ENCODE assay signal across 8 cellular contexts in the genomic region with DNA sequence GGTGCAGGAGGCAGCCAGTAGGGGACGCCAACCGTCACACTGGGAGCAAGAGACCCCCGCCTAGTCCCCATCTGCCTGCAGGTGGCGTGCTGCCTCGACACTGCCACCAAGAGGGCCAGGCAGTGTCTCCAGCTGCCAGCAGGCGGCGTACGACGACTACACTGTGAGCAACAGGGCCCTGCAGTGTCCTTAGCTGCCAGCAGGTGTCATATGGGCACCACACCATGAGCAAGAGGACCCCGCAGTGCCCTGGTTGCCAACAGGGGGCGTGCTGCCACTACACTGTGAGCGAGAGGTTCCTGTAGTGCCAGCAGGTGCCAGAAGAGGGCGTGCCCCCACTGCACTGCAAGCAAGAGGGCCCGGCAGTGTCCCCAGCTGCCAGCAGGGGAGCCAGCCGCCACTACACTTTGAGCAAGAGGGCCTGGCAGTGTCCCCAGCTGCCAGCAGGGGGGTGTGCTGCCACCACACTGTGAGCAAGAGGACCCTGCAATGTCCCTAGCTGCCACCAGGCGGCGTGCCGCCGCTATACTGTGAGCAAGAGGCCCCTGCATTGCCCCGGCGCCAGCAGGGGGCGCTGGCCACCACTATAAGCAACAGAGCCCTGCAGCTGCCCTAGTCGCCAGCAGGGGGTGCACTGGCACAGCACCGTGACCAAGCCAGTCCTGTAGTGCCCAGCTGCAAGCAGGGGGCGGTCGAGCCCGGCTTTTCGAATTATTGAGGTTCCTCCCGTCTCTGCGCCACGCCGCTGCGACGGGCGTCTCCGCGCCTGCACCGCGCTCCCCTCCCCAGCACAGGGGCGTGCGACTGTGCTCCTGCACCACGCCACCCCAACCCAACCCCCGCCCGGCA. TPM values are rescaled to one million over a fixed set of nuclear protein-coding genes. Genes with fewer than 3 reads are reported as not detected.
DNase-seq lines count a peak whose midpoint lies in the region; ATAC-seq and TF ChIP-seq lines count a peak whose summit lies in the region.
"Not testable (repeated sequence)": the region's sequence is repeated elsewhere in the genome, so short reads cannot be mapped to it uniquely, and the experiment has no call there.

No MANE protein-coding gene starts in this region.

- H3K9me3 ChIP-seq in DOHH2 (ENCODE audit: control insufficient read depth, insufficient read depth, low read length): peaks cover 27% of the 10 kb centered on the region
- not testable (repeated sequence) for H3K9me3 ChIP-seq in PC-3 (ENCODE audit: low read length)

- H3K9me3 Mint-ChIP-seq in naive thymus-derived CD8-positive, alpha-beta T cell: not testable (repeated sequence)

- TF ChIP-seq CTCF in DOHH2 (IDR thresholded peaks at IDR 0.05; ENCODE audit: low read depth, low read length, poor library complexity, severe bottlenecking): peak; percentile 92
- peak; percentile 54 for TF ChIP-seq CTCF in HL-60 (IDR thresholded peaks at IDR 0.05; ENCODE audit: insufficient read depth, low read length)
- TF ChIP-seq CTCF in PC-3 (conservative IDR thresholded peaks at IDR 0.05; ENCODE audit: low read depth, low read length): peak; percentile 71; the same call in 1 of the 2 replicates
- peak; percentile 48 for TF ChIP-seq CTCF in epithelial cell of esophagus (IDR thresholded peaks at IDR 0.05; ENCODE audit: insufficient read depth, low read depth, low read length, missing control alignments)

- H3K9me2 ChIP-seq in DOHH2 (replicated peaks; ENCODE audit: control insufficient read depth, low read length); PC-3 (replicated peaks; ENCODE audit: low read length): not testable (repeated sequence)

- peaks cover 17% of the 10 kb centered on the region for H3F3A ChIP-seq in DOHH2 (ENCODE audit: control insufficient read depth, insufficient read depth)
- not testable (repeated sequence) for H3F3A ChIP-seq in PC-3 (ENCODE audit: low read length, unreplicated experiment)

- intact Hi-C loops in PC-3 (cut with micrococcal nuclease): not testable (repeated sequence)

- not testable (repeated sequence) for H3K27me3 Mint-ChIP-seq in naive thymus-derived CD8-positive, alpha-beta T cell

- H3K36me3 ChIP-seq in DOHH2 (ENCODE audit: control insufficient read depth, low read length); PC-3 (ENCODE audit: low read depth, low read length): not testable (repeated sequence)

- not testable (repeated sequence) for H2AFZ ChIP-seq in PC-3 (ENCODE audit: low read length)

- DNase-seq in HL-60 (ENCODE audit: low read depth in 1 of 2, low spot score in 1 of 2) (peak; percentile 65 to 90), PC-3 (peak; percentile 37), epithelial cell of esophagus (ENCODE audit: low read depth) (peak; percentile 33)
- peak; percentile 96 for DNase-seq in activated CD8-positive, alpha-beta memory T cell treated with anti-CD3 and anti-CD28 coated beads, Interleukin-2, amount 50 U/mL, for 48 hours
- DNase-seq in naive thymus-derived CD8-positive, alpha-beta T cell: peak; percentile 48 to 80 (median 72)
- DNase-seq in stimulated activated CD8-positive, alpha-beta memory T cell treated with anti-CD3 and anti-CD28 coated beads, Interleukin-7, amount 100 ng/mL, for 4 hours (ENCODE audit: low read depth in 2 of 2): peak; percentile 40 to 60

- CTCF ChIA-PET in PC-3 (lab: Charles Lee): not testable (repeated sequence)

- not testable (repeated sequence) for H3K9ac ChIP-seq in PC-3 (ENCODE audit: low read length)

- peak; percentile 89 for ATAC-seq in GM21529 (IDR thresholded peaks at IDR 0.05; ENCODE audit: unreplicated experiment)
- peak; percentile 20; the same call in 1 of the 2 replicates for ATAC-seq in PC-3
- peak; percentile 56 to 87 for ATAC-seq in naive thymus-derived CD8-positive, alpha-beta T cell

- not testable (repeated sequence) for H3K4me2 ChIP-seq in DOHH2 (ENCODE audit: low read length); PC-3 (ENCODE audit: low read length)

- POLR2A ChIA-PET in PC-3 (lab: Charles Lee; ENCODE audit: unreplicated experiment); naive thymus-derived CD8-positive, alpha-beta T cell (lab: Charles Lee): not testable (repeated sequence)

- not testable (repeated sequence) for H3K27ac ChIP-seq in DOHH2 (ENCODE audit: low read depth, low read length); HL-60 (replicated peaks); PC-3 (ENCODE audit: low read length)

- BruUV-seq in PC-3 (replicated peaks; lab: Mats Ljungman, UMichigan): not testable (repeated sequence)

- peak overlapping the region in 2 of 10 donors; percentile 15 to 53 for H3K27ac Mint-ChIP-seq in naive thymus-derived CD8-positive, alpha-beta T cell

- not testable (repeated sequence) for H3K79me2 ChIP-seq in DOHH2 (ENCODE audit: control insufficient read depth, low read length); PC-3 (ENCODE audit: low read length)

- peaks cover 0 to 14% (median 4%) of the 10 kb centered on the region in 4 donors for H3K4me1 Mint-ChIP-seq in naive thymus-derived CD8-positive, alpha-beta T cell

- H3K4me3 ChIP-seq in DOHH2 (ENCODE audit: low read length); HL-60 (replicated peaks; ENCODE audit: insufficient read depth, low read length); PC-3 (ENCODE audit: low read length); epithelial cell of esophagus (ENCODE audit: low read length): not testable (repeated sequence)

- H3K4me3 Mint-ChIP-seq in naive thymus-derived CD8-positive, alpha-beta T cell: not testable (repeated sequence)

- H3K27me3 ChIP-seq in DOHH2 (ENCODE audit: control insufficient read depth, low read length); HL-60 (ENCODE audit: insufficient read depth, poor library complexity, severe bottlenecking); PC-3 (ENCODE audit: low read length): not testable (repeated sequence)

- H3K4me1 ChIP-seq in DOHH2 (ENCODE audit: control insufficient read depth, low read length); PC-3 (ENCODE audit: insufficient read depth, low read length): not testable (repeated sequence)

- H4K20me1 ChIP-seq in DOHH2 (ENCODE audit: control insufficient read depth, insufficient read depth, low read depth, low read length); PC-3 (ENCODE audit: low read length): not testable (repeated sequence)

- H3K36me3 Mint-ChIP-seq in naive thymus-derived CD8-positive, alpha-beta T cell: not testable (repeated sequence)

RNA-seq across cellular contexts. Expression of a gene that starts 30.3 kb away (rescaled TPM):
- 45.7 and 57.8 TPM in 2 replicates for total RNA-seq in PC-3 (2014; rRNA removed)
- 100 to 1,000 TPM; 229 to 231 TPM for total RNA-seq in naive thymus-derived CD8-positive, alpha-beta T cell
- polyA plus RNA-seq in naive thymus-derived CD8-positive, alpha-beta T cell: 10 to 100 TPM; 63.1 to 80.2 (median 74.4) TPM

Comparison
In these comparisons a context has a peak if more than half of its experiments do, and no peak if none do; other contexts are left out.
1. ATAC-seq: peak in every context shown above with its lines; median percentile 89 in GM21529; 72 in naive thymus-derived CD8-positive, alpha-beta T cell; 20 in PC-3.
2. DNase-seq: peak in every context shown above with its lines; median percentile 96 in activated CD8-positive, alpha-beta memory T cell treated with anti-CD3 and anti-CD28 coated beads, Interleukin-2, amount 50 U/mL, for 48 hours; 78 in HL-60; 72 in naive thymus-derived CD8-positive, alpha-beta T cell; 50 in stimulated activated CD8-positive, alpha-beta memory T cell treated with anti-CD3 and anti-CD28 coated beads, Interleukin-7, amount 100 ng/mL, for 4 hours; 37 in PC-3; 33 in epithelial cell of esophagus.